In the genomic region with DNA sequence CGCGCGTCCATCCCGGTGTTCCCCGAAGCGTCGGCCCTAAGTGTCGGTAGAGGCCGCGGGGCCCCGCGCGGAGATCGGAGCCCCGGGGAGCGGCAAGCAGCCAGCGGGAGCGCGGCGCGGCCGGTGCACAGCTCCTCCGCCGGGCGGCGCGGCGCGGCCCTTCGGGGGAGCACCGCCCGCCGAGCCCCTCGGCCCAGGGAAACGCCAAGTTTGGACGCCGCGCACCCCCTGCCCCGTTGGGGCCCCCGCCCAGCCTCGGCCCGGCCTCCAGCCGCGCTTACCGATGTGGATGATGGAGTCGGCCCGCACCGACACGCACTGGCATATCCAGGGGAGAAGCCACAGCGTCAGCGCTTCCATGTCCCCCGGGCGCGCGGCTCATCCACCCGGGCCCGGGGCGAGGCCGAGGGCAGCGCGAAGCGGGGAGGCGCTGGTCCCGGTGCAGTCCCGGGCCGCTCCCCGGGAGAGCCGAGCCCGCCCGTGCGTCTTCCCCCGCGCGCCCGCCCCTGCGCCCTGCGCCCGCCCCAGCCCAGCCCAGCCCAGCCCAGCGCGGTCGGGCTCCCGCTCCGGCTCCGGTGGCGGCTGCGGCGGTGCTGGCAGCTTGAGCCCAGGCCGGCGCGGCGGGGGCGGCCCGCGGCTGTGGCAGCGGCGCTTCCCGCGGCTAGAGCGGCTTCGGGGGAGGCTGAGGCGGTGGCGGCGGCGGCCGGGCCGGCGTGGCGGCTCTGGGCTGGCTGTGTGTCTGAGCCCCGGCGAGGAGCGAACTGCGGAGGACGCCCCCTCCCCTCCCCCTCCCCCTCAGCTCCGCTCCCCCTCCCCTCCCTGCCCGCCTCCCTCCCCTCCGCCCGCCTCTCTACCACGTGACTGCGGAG, we compare ENCODE assay signal across 8 cellular contexts. TPM values are rescaled to one million over a fixed set of nuclear protein-coding genes. Genes with fewer than 3 reads are reported as not detected.
A peak's percentile ranks its signal among the peaks of the same experiment; 100 is the strongest.
DNase-seq lines count a peak whose midpoint lies in the region; ATAC-seq and TF ChIP-seq lines count a peak whose summit lies in the region.

A gene (minus strand): TSS at position 763 of the 869 bp plus-strand sequence.

- H3K36me3 Mint-ChIP-seq in memory B cell: peaks cover 2% of the 10 kb centered on the region

- no peaks in the 10 kb centered on the region for H3K79me2 ChIP-seq in PC-3 (ENCODE audit: low read length)

- H3K4me1 ChIP-seq in PC-3 (ENCODE audit: insufficient read depth, low read length): no peaks in the 10 kb centered on the region
- peaks cover 4 to 13% of the 10 kb centered on the region in 2 donors for H3K4me1 ChIP-seq in duodenal mucosa (ENCODE audit: control insufficient read depth in 1 of 2, insufficient read depth in 2 of 2, low read length in 2 of 2)
- peaks cover 7 to 44% of the 10 kb centered on the region in 2 donors for H3K4me1 ChIP-seq in thoracic aorta (ENCODE audit: control insufficient read depth in 1 of 2, low read depth in 2 of 2)

- no peaks in the 10 kb centered on the region for H4K20me1 ChIP-seq in PC-3 (ENCODE audit: low read length)

- H3K9me3 Mint-ChIP-seq in memory B cell: no peaks in the 10 kb centered on the region

- H3K9ac ChIP-seq in PC-3 (ENCODE audit: low read length) (no peak within 1 kb of the TSS), duodenal mucosa (ENCODE audit: low read depth in 1 of 2, low read length in 2 of 2) (no peak within 1 kb of the TSS)

- POLR2A ChIA-PET in PC-3 (lab: Charles Lee; ENCODE audit: unreplicated experiment): no interaction called here

- ATAC-seq in GM21360 (IDR thresholded peaks at IDR 0.05; ENCODE audit: unreplicated experiment): peak; percentile 24
- ATAC-seq in PC-3: peak; percentile 44
- ATAC-seq in memory B cell (ENCODE audit: low read depth): peak; percentile 32
- no peak for ATAC-seq in thoracic aorta (ENCODE audit: insufficient number of reproducible peaks, low FRiP score, low read depth)
- no peak for ATAC-seq in GM18858 (IDR thresholded peaks at IDR 0.05; ENCODE audit: unreplicated experiment)

- H3K27me3 Mint-ChIP-seq in memory B cell: peaks cover 31% of the 10 kb centered on the region

- H3K27ac Mint-ChIP-seq in memory B cell: no peak within 1 kb of the TSS

- H3K9me2 ChIP-seq in PC-3 (replicated peaks; ENCODE audit: low read length): no peaks in the 10 kb centered on the region

- DNase-seq in C1 segment of cervical spinal cord (lab: John Stamatoyannopoulos, UW) (peak in 12 of 14 donors; percentile 31 to 90 (median 73)), PC-3 (no peak), memory B cell (ENCODE audit: low spot score in 2 of 2) (no peak), thoracic aorta (ENCODE audit: low spot score) (no peak), foreskin melanocyte (no peak)

- H3K27me3 ChIP-seq in PC-3 (ENCODE audit: low read length) (peaks cover 38% of the 10 kb centered on the region), duodenal mucosa (ENCODE audit: control insufficient read depth in 1 of 2, insufficient read depth in 2 of 2, low read length in 2 of 2) (peaks cover 60 to 68% of the 10 kb centered on the region in 2 donors), thoracic aorta (replicated peaks; ENCODE audit: insufficient read depth) (peaks cover 6% of the 10 kb centered on the region)

- H3K36me3 ChIP-seq in PC-3 (ENCODE audit: low read depth, low read length) (no peaks in the 10 kb centered on the region), duodenal mucosa (ENCODE audit: control insufficient read depth in 1 of 2, insufficient read depth in 2 of 2, low read length in 2 of 2) (no peaks in the 10 kb centered on the region), thoracic aorta (no peaks in the 10 kb centered on the region)

- intact Hi-C loops in PC-3 (cut with micrococcal nuclease): no loop called here

- H3K4me3 ChIP-seq in PC-3 (ENCODE audit: low read length) (no peak within 1 kb of the TSS), duodenal mucosa (ENCODE audit: low read depth in 1 of 2, low read length in 2 of 2) (peak within 1 kb of the TSS; percentile 44 to 65), thoracic aorta (peak within 1 kb of the TSS; percentile 76)

- no peaks in the 10 kb centered on the region for H3F3A ChIP-seq in PC-3 (ENCODE audit: low read length, unreplicated experiment)

- peak within 1 kb of the TSS; percentile 59 for H3K4me3 Mint-ChIP-seq in memory B cell

- H3K27ac ChIP-seq in PC-3 (ENCODE audit: low read length) (no peak within 1 kb of the TSS), duodenal mucosa (ENCODE audit: low read depth, low read length) (no peak within 1 kb of the TSS), thoracic aorta (no peak within 1 kb of the TSS)

- H3K9me3 ChIP-seq in PC-3 (ENCODE audit: low read length) (no peaks in the 10 kb centered on the region), duodenal mucosa (ENCODE audit: control insufficient read depth in 1 of 2, low read length in 2 of 2) (no peaks in the 10 kb centered on the region), thoracic aorta (no peaks in the 10 kb centered on the region)

- BruUV-seq in PC-3 (replicated peaks; lab: Mats Ljungman, UMichigan): no TSS peak

- H3K4me1 Mint-ChIP-seq in memory B cell: peaks cover 16% of the 10 kb centered on the region

- peak within 1 kb of the TSS; percentile 22; the same call in 1 of the 2 replicates for H3K4me2 ChIP-seq in PC-3 (ENCODE audit: low read length)

- no peak for TF ChIP-seq CTCF in PC-3 (conservative IDR thresholded peaks at IDR 0.05; ENCODE audit: low read depth, low read length)
- TF ChIP-seq CTCF in thoracic aorta (IDR thresholded peaks at IDR 0.05): no peak

- CTCF ChIA-PET in PC-3 (lab: Charles Lee): no interaction called here

- H2AFZ ChIP-seq in PC-3 (ENCODE audit: low read length): no peak within 1 kb of the TSS

RNA-seq across cellular contexts. Expression of the gene that starts here (rescaled TPM):
- total RNA-seq in PC-3 (2014; rRNA removed): not detected in 2 replicates
- under 1 TPM; 0.27 to 0.85 TPM for total RNA-seq in thoracic aorta

Comparison
In these comparisons a context has a peak if more than half of its experiments do, and no peak if none do; other contexts are left out.
1. Peak in ATAC-seq and H3K4me2 ChIP-seq in PC-3; RNA of the gene not detected or under 1 TPM.
2. DNase-seq: peak in C1 segment of cervical spinal cord (12 of 14); none in PC-3 (single experiment), memory B cell (0 of 2), thoracic aorta (single experiment) and foreskin melanocyte (single experiment).
3. ATAC-seq: peak in GM21360 (single experiment) and memory B cell (single experiment); none in thoracic aorta (single experiment) and GM18858 (single experiment).